In the genomic region with DNA sequence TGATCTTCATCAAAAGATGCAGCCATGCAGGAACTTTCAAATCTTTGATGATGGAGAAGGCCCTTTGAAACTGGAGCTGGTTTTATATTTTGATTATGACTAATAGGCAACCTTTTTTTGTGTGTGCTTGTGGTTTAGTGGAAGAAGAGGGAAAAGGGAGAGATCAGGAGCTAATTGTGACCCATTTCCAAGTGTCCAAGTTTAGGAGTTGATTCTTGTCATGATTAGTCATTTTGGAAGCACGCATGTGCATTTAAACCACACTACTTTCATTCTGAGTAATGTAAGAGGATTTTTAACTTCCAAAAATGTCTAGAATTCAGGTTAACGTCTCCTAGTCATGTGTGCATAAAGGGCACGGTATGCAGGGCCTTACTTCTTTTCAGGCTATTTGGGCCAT, we compare ENCODE assay signal across 9 cellular contexts. TPM values are rescaled to one million over a fixed set of nuclear protein-coding genes. Genes with fewer than 3 reads are reported as not detected.
DNase-seq lines count a peak whose midpoint lies in the region; ATAC-seq and TF ChIP-seq lines count a peak whose summit lies in the region.
"Had no signal": no experiment of that assay in that cellular context is flagged by ENCODE, and none has a peak within 500 bp of the region (broad histone marks: within the 10 kb centered on the region; RNA-seq: fewer than 3 reads in every experiment).

No MANE protein-coding gene starts in this region.

- no peaks in the 10 kb centered on the region for H3K27me3 Mint-ChIP-seq in activated naive CD4-positive, alpha-beta T cell treated with anti-CD3 and anti-CD28 coated beads, Interleukin-2, amount 50 U/mL, for 24 hours
- H3K27me3 Mint-ChIP-seq in activated CD4-positive, alpha-beta memory T cell treated with anti-CD3 and anti-CD28 coated beads, Interleukin-2, amount 10 ng/mL, durations not matched to agents 7 days and 5 days, result peaks cover 5% of the 10 kb centered on the region

- H3K4me1 Mint-ChIP-seq in activated naive CD4-positive, alpha-beta T cell treated with anti-CD3 and anti-CD28 coated beads, Interleukin-2, amount 50 U/mL, for 24 hours, result peaks cover 64% of the 10 kb centered on the region
- H3K4me1 Mint-ChIP-seq in activated CD4-positive, alpha-beta memory T cell treated with anti-CD3 and anti-CD28 coated beads, Interleukin-2, amount 10 ng/mL, durations not matched to agents 7 days and 5 days, result peaks cover 61% of the 10 kb centered on the region

- CTCF ChIA-PET in activated CD4-positive, alpha-beta memory T cell treated with anti-CD3 and anti-CD28 coated beads, Interleukin-2, amount 10 ng/mL, durations not matched to agents 7 days and 5 days (lab: Charles Lee), result no interaction called here

- no peak for TF ChIP-seq POLR2A in transverse colon (IDR thresholded peaks at IDR 0.05)

- no peaks in the 10 kb centered on the region for H3K9me3 Mint-ChIP-seq in activated naive CD4-positive, alpha-beta T cell treated with anti-CD3 and anti-CD28 coated beads, Interleukin-2, amount 50 U/mL, for 24 hours
- no peaks in the 10 kb centered on the region for H3K9me3 Mint-ChIP-seq in activated CD4-positive, alpha-beta memory T cell treated with anti-CD3 and anti-CD28 coated beads, Interleukin-2, amount 10 ng/mL, durations not matched to agents 7 days and 5 days

- H3K27me3 ChIP-seq in iPS-15b (ENCODE audit: control insufficient read depth, insufficient read depth, low read length) (peaks cover 18% of the 10 kb centered on the region), transverse colon (no peaks in the 10 kb centered on the region)

- intact Hi-C loops in transverse colon (cut with DNase I; ENCODE audit: low total_unique reads), result no loop called here

- peaks cover 12% of the 10 kb centered on the region for H3K36me3 Mint-ChIP-seq in activated naive CD4-positive, alpha-beta T cell treated with anti-CD3 and anti-CD28 coated beads, Interleukin-2, amount 50 U/mL, for 24 hours
- H3K36me3 Mint-ChIP-seq in activated CD4-positive, alpha-beta memory T cell treated with anti-CD3 and anti-CD28 coated beads, Interleukin-2, amount 10 ng/mL, durations not matched to agents 7 days and 5 days (ENCODE audit: low read depth), result peaks cover 42% of the 10 kb centered on the region

- H3K4me1 ChIP-seq in iPS-15b (ENCODE audit: control insufficient read depth, insufficient read depth, low read length) (peaks cover 14% of the 10 kb centered on the region), transverse colon (peaks cover 27 to 69% (median 47%) of the 10 kb centered on the region in 4 donors)

- WGBS in transverse colon (ENCODE audit: low coverage in 1 of 2), 2 donors, result 33 to 49% methylated on average over 3 of the region's 3 CpGs

- no peak for TF ChIP-seq EP300 in transverse colon (IDR thresholded peaks at IDR 0.05; ENCODE audit: low read depth)

- no peak for ATAC-seq in HG03039 (IDR thresholded peaks at IDR 0.05; ENCODE audit: unreplicated experiment)
- ATAC-seq in HG03108 (IDR thresholded peaks at IDR 0.05; ENCODE audit: unreplicated experiment), result no peak

- in situ Hi-C loops in transverse colon (cut with MboI; ENCODE audit: low pct_ligation_motif_present in 1 of 4, low pct_unique_long_range_greater_than_20kb in 1 of 4, low sequenced_read_pairs in 3 of 4), result loop anchor here in 1 of 4 donors (25.0 kb wide), 1 partner anchor 98 kb away; no protein-coding TSS in a partner anchor

- POLR2A ChIA-PET in activated CD4-positive, alpha-beta memory T cell treated with anti-CD3 and anti-CD28 coated beads, Interleukin-2, amount 10 ng/mL, durations not matched to agents 7 days and 5 days (lab: Charles Lee), result interaction anchor here (0.8 to 2.1 kb wide), 6 partner anchors 34 to 530 kb away, joined by 3 to 8 read pairs (median 4); no protein-coding TSS in a partner anchor

- H3K4me3 ChIP-seq in iPS-15b (ENCODE audit: low read depth, low read length), result peak overlapping the region; percentile 78
- H3K4me3 ChIP-seq in transverse colon, result peak overlapping the region in 1 of 4 donors; percentile 72

- no peak for DNase-seq in activated naive CD4-positive, alpha-beta T cell treated with anti-CD3 and anti-CD28 coated beads, Interleukin-2, amount 50 U/mL, for 16 hours
- DNase-seq in activated CD4-positive, alpha-beta memory T cell treated with anti-CD3 and anti-CD28 coated beads, Interleukin-2, amount 10 ng/mL, durations not matched to agents 7 days and 5 days, result no peak
- no peak for DNase-seq in transverse colon
- DNase-seq in UCSD-AML1 (lab: John Stamatoyannopoulos, UW; ENCODE audit: unreplicated experiment), result no peak
- DNase-seq: NCI-H2227 treated with DMSO at 0.1 percent for 48 hours had no signal

- peak overlapping the region; percentile 76 for H3K27ac Mint-ChIP-seq in activated naive CD4-positive, alpha-beta T cell treated with anti-CD3 and anti-CD28 coated beads, Interleukin-2, amount 50 U/mL, for 24 hours
- H3K27ac Mint-ChIP-seq in activated CD4-positive, alpha-beta memory T cell treated with anti-CD3 and anti-CD28 coated beads, Interleukin-2, amount 10 ng/mL, durations not matched to agents 7 days and 5 days, result peak overlapping the region; percentile 73

- H3K27ac ChIP-seq in transverse colon, result peak overlapping the region; percentile 98 to 100 (median 99)

- no peak for TF ChIP-seq CTCF in transverse colon (IDR thresholded peaks at IDR 0.05)

- H3K36me3 ChIP-seq in iPS-15b (ENCODE audit: control insufficient read depth, insufficient read depth, low read length) (no peaks in the 10 kb centered on the region), transverse colon (peaks cover 0 to 18% (median 4%) of the 10 kb centered on the region in 4 donors)

- H3K9me3 ChIP-seq in iPS-15b (ENCODE audit: control insufficient read depth, insufficient read depth, low read length) (no peaks in the 10 kb centered on the region), transverse colon (no peaks in the 10 kb centered on the region)

- H3K4me3 Mint-ChIP-seq in activated naive CD4-positive, alpha-beta T cell treated with anti-CD3 and anti-CD28 coated beads, Interleukin-2, amount 50 U/mL, for 24 hours, result peak overlapping the region; percentile 12
- peak overlapping the region; percentile 4 for H3K4me3 Mint-ChIP-seq in activated CD4-positive, alpha-beta memory T cell treated with anti-CD3 and anti-CD28 coated beads, Interleukin-2, amount 10 ng/mL, durations not matched to agents 7 days and 5 days

- no peak overlapping the region for H3K9ac ChIP-seq in iPS-15b (ENCODE audit: low read depth, low read length)

RNA-seq across cellular contexts. Expression of gene FOXO3, which starts 3.5 kb away (rescaled TPM):
- total RNA-seq in activated CD4-positive, alpha-beta memory T cell treated with anti-CD3 and anti-CD28 coated beads, Interleukin-2, amount 10 ng/mL, durations not matched to agents 7 days and 5 days, result 10 to 100 TPM; 19.1 to 19.3 TPM
- total RNA-seq in transverse colon, result 10 to 100 TPM; 29.9 to 66.1 (median 59.1) TPM
